8 cellular contexts compared by ENCODE assay signal in the genomic region with DNA sequence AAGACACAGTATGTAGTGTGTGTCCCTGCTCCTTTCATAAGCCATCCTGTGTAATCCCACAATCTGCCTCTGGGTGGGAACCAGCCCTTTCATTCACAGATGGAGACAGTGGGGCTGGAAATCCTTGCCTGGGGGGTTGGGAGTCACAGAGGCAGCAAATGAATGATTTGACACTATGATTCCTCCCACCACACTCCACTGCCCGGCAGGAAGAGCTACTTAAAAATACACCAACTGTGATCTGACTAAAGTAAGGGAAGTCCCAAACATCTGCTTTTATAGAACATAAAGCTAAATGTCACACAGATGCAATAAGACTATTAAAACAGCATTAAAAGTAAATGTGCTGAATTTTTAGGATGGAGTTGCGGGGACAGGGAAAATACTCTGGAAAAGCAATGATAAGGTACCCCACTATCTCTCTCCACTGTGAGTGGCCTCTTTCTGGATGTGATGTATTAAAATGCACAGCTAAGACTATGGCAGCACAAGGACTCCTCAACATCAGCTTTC. TPM values are rescaled to one million over a fixed set of nuclear protein-coding genes. Genes with fewer than 3 reads are reported as not detected.
DNase-seq lines count a peak whose midpoint lies in the region; ATAC-seq and FAIRE-seq lines count a peak whose summit lies in the region.

No MANE protein-coding gene starts in this region.

- CTCF ChIA-PET in activated CD8-positive, alpha-beta memory T cell treated with anti-CD3 and anti-CD28 coated beads, Interleukin-2, amount 10 ng/mL, durations not matched to agents 7 days and 5 days (lab: Charles Lee): interaction anchor here (0.6 to 2.4 kb wide), 3 partner anchors 11 to 144 kb away, joined by 3 to 7 read pairs (median 4); a partner anchor contains a TSS

- peaks cover 36% of the 10 kb centered on the region for H3K4me1 Mint-ChIP-seq in activated CD8-positive, alpha-beta memory T cell treated with anti-CD3 and anti-CD28 coated beads, Interleukin-2, amount 10 ng/mL, durations not matched to agents 7 days and 5 days
- peaks cover 52 to 66% of the 10 kb centered on the region in 2 donors for H3K4me1 Mint-ChIP-seq in effector memory CD8-positive, alpha-beta T cell (ENCODE audit: low read depth in 2 of 2)

- H3K27me3 Mint-ChIP-seq in activated CD8-positive, alpha-beta memory T cell treated with anti-CD3 and anti-CD28 coated beads, Interleukin-2, amount 10 ng/mL, durations not matched to agents 7 days and 5 days: peaks cover 2% of the 10 kb centered on the region
- no peaks in the 10 kb centered on the region for H3K27me3 Mint-ChIP-seq in effector memory CD8-positive, alpha-beta T cell

- peaks cover 36% of the 10 kb centered on the region for H3K36me3 Mint-ChIP-seq in activated CD8-positive, alpha-beta memory T cell treated with anti-CD3 and anti-CD28 coated beads, Interleukin-2, amount 10 ng/mL, durations not matched to agents 7 days and 5 days
- H3K36me3 Mint-ChIP-seq in effector memory CD8-positive, alpha-beta T cell (ENCODE audit: insufficient read depth): peaks cover 55% of the 10 kb centered on the region

- no peak for ATAC-seq in activated CD8-positive, alpha-beta memory T cell treated with anti-CD3 and anti-CD28 coated beads, Interleukin-2, amount 10 ng/mL, durations not matched to agents 7 days and 5 days
- no peak for ATAC-seq in effector memory CD8-positive, alpha-beta T cell (replicated peaks)
- no peak for ATAC-seq in GM21723 (IDR thresholded peaks at IDR 0.05; ENCODE audit: unreplicated experiment)

- DNase-seq in activated CD8-positive, alpha-beta memory T cell treated with anti-CD3 and anti-CD28 coated beads, Interleukin-2, amount 10 ng/mL, durations not matched to agents 7 days and 5 days: no peak
- no peak for DNase-seq in activated CD8-positive, alpha-beta memory T cell treated with anti-CD3 and anti-CD28 coated beads, Interleukin-2, amount 50 U/mL, for 4 hours
- DNase-seq in NAMALWA (ENCODE audit: low spot score) (peak; percentile 65), renal cortical epithelial cell (ENCODE audit: low read depth) (peak; percentile 36), putamen (ENCODE audit: low spot score) (no peak), GM19239 (ENCODE audit: insufficient read length, low spot score) (no peak)
- DNase-seq in effector memory CD8-positive, alpha-beta T cell: no peak

- no peaks in the 10 kb centered on the region for H3K9me3 Mint-ChIP-seq in activated CD8-positive, alpha-beta memory T cell treated with anti-CD3 and anti-CD28 coated beads, Interleukin-2, amount 10 ng/mL, durations not matched to agents 7 days and 5 days (ENCODE audit: low read depth)
- no peaks in the 10 kb centered on the region for H3K9me3 Mint-ChIP-seq in effector memory CD8-positive, alpha-beta T cell

- peak overlapping the region; percentile 10 for H3K27ac Mint-ChIP-seq in activated CD8-positive, alpha-beta memory T cell treated with anti-CD3 and anti-CD28 coated beads, Interleukin-2, amount 10 ng/mL, durations not matched to agents 7 days and 5 days
- peak overlapping the region in 1 of 2 donors; percentile 93 for H3K27ac Mint-ChIP-seq in effector memory CD8-positive, alpha-beta T cell

- H3K4me3 Mint-ChIP-seq in activated CD8-positive, alpha-beta memory T cell treated with anti-CD3 and anti-CD28 coated beads, Interleukin-2, amount 10 ng/mL, durations not matched to agents 7 days and 5 days: no peak overlapping the region
- H3K4me3 Mint-ChIP-seq in effector memory CD8-positive, alpha-beta T cell: peak overlapping the region; percentile 36 to 95

- no peak for FAIRE-seq in GM19239 (lab: Jason Lieb, UNC)

RNA-seq across cellular contexts. Expression of a gene that starts 4.3 kb away (rescaled TPM):
- total RNA-seq in activated CD8-positive, alpha-beta memory T cell treated with anti-CD3 and anti-CD28 coated beads, Interleukin-2, amount 10 ng/mL, durations not matched to agents 7 days and 5 days: 100 to 1,000 TPM; 185 to 207 TPM
- total RNA-seq in renal cortical epithelial cell: 93.8 and 127 TPM in 2 replicates

Comparison
In these comparisons a context has a peak if more than half of its experiments do, and no peak if none do; other contexts are left out.
1. DNase-seq: peak in NAMALWA (single experiment) and renal cortical epithelial cell (single experiment); none in activated CD8-positive, alpha-beta memory T cell treated with anti-CD3 and anti-CD28 coated beads, Interleukin-2, amount 10 ng/mL, durations not matched to agents 7 days and 5 days (single experiment), activated CD8-positive, alpha-beta memory T cell treated with anti-CD3 and anti-CD28 coated beads, Interleukin-2, amount 50 U/mL, for 4 hours (single experiment), effector memory CD8-positive, alpha-beta T cell (0 of 3), putamen (single experiment) and GM19239 (single experiment).